ENCODE assay signal across 8 cellular contexts in the genomic region with DNA sequence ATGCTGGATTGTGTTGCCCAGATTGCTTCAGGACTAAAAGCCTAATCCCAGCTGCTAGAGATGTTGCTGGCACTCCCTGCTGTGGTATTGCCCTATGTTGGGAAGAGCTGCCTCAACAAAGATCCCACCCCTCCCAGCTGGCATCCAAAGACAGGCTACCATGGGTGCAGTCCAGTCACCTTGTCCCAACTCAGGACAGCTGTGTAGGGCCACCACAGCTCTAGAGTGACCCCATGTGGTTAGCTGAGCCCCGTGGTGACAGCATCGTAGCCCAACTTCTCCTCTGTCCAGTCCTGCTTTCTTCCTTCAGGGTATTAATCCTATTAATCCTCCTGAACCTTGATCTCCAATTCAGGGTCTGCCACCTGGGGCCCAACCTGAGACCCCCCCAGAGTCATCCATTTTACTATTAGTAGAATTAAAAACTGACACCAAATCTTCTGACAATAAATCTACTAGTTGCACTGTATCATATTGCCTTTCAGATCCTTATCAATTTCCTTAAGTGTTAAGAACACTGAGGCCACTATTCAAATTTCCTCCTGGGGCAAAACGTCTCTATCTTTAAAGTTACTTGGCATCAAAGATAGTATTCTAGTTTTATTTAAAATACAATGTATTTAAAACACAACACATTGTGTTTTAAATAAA.
DNase-seq lines count a peak whose midpoint lies in the region; ATAC-seq and TF ChIP-seq lines count a peak whose summit lies in the region.
"Had no signal": no experiment of that assay in that cellular context is flagged by ENCODE, and none has a peak within 500 bp of the region (broad histone marks: within the 10 kb centered on the region; RNA-seq: fewer than 3 reads in every experiment).

No MANE protein-coding gene starts in this region.

- TF ChIP-seq CTCF in mammary epithelial cell (conservative IDR thresholded peaks at IDR 0.05 in 1 of 2, IDR thresholded peaks at IDR 0.05 in 1 of 2; ENCODE audit: extremely low read depth in 1 of 2, insufficient read depth in 1 of 2, low read depth in 1 of 2, low read length in 2 of 2) (peak; percentile 57 to 83), neural crest cell (conservative IDR thresholded peaks at IDR 0.05) (peak; percentile 41)

- H3K27ac ChIP-seq in mammary epithelial cell (ENCODE audit: insufficient read depth, low read depth, low read length), result no peak overlapping the region

- no peaks in the 10 kb centered on the region for H3K27me3 Mint-ChIP-seq in neural crest cell (ENCODE audit: low read depth)

- H4K20me1 ChIP-seq in mammary epithelial cell (ENCODE audit: insufficient read depth, low read length), result no peaks in the 10 kb centered on the region

- no TSS peak for BruUV-seq in mammary epithelial cell (replicated peaks; lab: Mats Ljungman, UMichigan)

- H3K36me3 ChIP-seq in mammary epithelial cell (ENCODE audit: insufficient read depth, low read length), result no peaks in the 10 kb centered on the region

- in situ Hi-C loops in mammary epithelial cell (cut with MboI; ENCODE audit: low sequenced_read_pairs in 2 of 2), result no loop called here

- peak; percentile 60 for DNase-seq in GM03348 (ENCODE audit: low spot score)
- peak; percentile 2 to 14 for DNase-seq in Kasumi-1 (lab: John Stamatoyannopoulos, UW)
- no peak for DNase-seq in mammary epithelial cell
- no peak for DNase-seq in neural crest cell (ENCODE audit: low read depth, low spot score)
- DNase-seq in NCI-H1436 (lab: John Stamatoyannopoulos, UW), result no peak
- DNase-seq: SIG-M5 had no signal

- WGBS in mammary epithelial cell (ENCODE audit: low coverage, missing lambda C conversion rate), result 38% methylated on average over 3 of the region's 3 CpGs

- CTCF ChIA-PET in mammary epithelial cell (lab: Charles Lee; ENCODE audit: low non-redundant PET), result interaction anchor here (0.8 kb wide), 1 partner anchor 144 kb away, joined by 5 read pairs; no protein-coding TSS in a partner anchor

- ATAC-seq in GM19452 (IDR thresholded peaks at IDR 0.05; ENCODE audit: unreplicated experiment) (no peak), HG02981 (IDR thresholded peaks at IDR 0.05; ENCODE audit: unreplicated experiment) (no peak)

- no peaks in the 10 kb centered on the region for H3K79me2 ChIP-seq in mammary epithelial cell (ENCODE audit: insufficient read depth, low read length)

- no peak overlapping the region for H3K4me2 ChIP-seq in mammary epithelial cell (ENCODE audit: insufficient read depth, low read depth, low read length)

- H2AFZ ChIP-seq in mammary epithelial cell (ENCODE audit: low read depth, low read length), result no peak overlapping the region

- H3K9me3 Mint-ChIP-seq in neural crest cell, result peaks cover 2% of the 10 kb centered on the region

- H3K4me3 Mint-ChIP-seq in neural crest cell, result no peak overlapping the region

- no peaks in the 10 kb centered on the region for H3K4me1 Mint-ChIP-seq in neural crest cell

- no peak overlapping the region for H3K4me3 ChIP-seq in mammary epithelial cell (replicated peaks in 1 of 3; ENCODE audit: insufficient read depth in 1 of 3, low read depth in 2 of 3, low read length in 3 of 3)

- dilution Hi-C loops in mammary epithelial cell (cut with HindIII; ENCODE audit: low sequenced_read_pairs), result no loop called here

- no peak overlapping the region for H3K9ac ChIP-seq in mammary epithelial cell (ENCODE audit: insufficient read depth, low read length)

- no peak overlapping the region for H3K27ac Mint-ChIP-seq in neural crest cell (ENCODE audit: unreplicated experiment)

- no peaks in the 10 kb centered on the region for H3K36me3 Mint-ChIP-seq in neural crest cell (ENCODE audit: low read depth)

- no peaks in the 10 kb centered on the region for H3K9me3 ChIP-seq in mammary epithelial cell (replicated peaks; ENCODE audit: insufficient read depth, low read length)

- peaks cover 8% of the 10 kb centered on the region for H3K4me1 ChIP-seq in mammary epithelial cell (ENCODE audit: insufficient read depth, low read length)

- intact Hi-C loops in mammary epithelial cell (cut with micrococcal nuclease), result loop anchor here (1.0 to 10.0 kb wide), 7 partner anchors 36 to 883 kb away; partner anchors contain the start of genes CCNB2 and SLTM

- H3K27me3 ChIP-seq in mammary epithelial cell (ENCODE audit: insufficient read depth, low read length), result no peaks in the 10 kb centered on the region

Comparison
In these comparisons a context has a peak if more than half of its experiments do, and no peak if none do; other contexts are left out.
1. DNase-seq: peak in GM03348 (single experiment) and Kasumi-1 (2 of 2); none in mammary epithelial cell (single experiment), neural crest cell (single experiment) and NCI-H1436 (single experiment).